ENCODE assay signal across 22 cellular contexts in genomic region chr11:19315511-19315910, GRCh38.
"Had no signal": no experiment of that assay in that cellular context is flagged by ENCODE, and none has a peak within 500 bp of the region (broad histone marks: within the 10 kb centered on the region; RNA-seq: fewer than 3 reads in every experiment).

No MANE protein-coding gene starts in this region.

- H3K36me3 ChIP-seq: colonic mucosa, esophagus squamous epithelium, gastrocnemius medialis, gastroesophageal sphincter, heart right ventricle had no signal

- H3K27me3 ChIP-seq: colonic mucosa, gastrocnemius medialis had no signal

- H3K27ac ChIP-seq: colonic mucosa, coronary artery, dorsolateral prefrontal cortex, epithelial cell of prostate, esophagus squamous epithelium, foreskin keratinocyte, gastrocnemius medialis, gastroesophageal sphincter, heart right ventricle had no signal

- DNase-seq: colonic mucosa; cortex of kidney; dermis blood vessel endothelial cell; dorsolateral prefrontal cortex; effector CD4-positive, alpha-beta T cell; effector CD8-positive, alpha-beta T cell; effector memory CD4-positive, alpha-beta T cell; effector memory CD8-positive, alpha-beta T cell; endodermal cell; erythroblast; esophagus squamous epithelium; foreskin fibroblast; foreskin keratinocyte; foreskin melanocyte; gastrocnemius medialis; glutamatergic neuron; head of caudate nucleus; heart right ventricle had no signal

- H3K9me3 ChIP-seq: colonic mucosa, esophagus squamous epithelium, gastrocnemius medialis, gastroesophageal sphincter, heart right ventricle had no signal

- H3K4me3 ChIP-seq: colonic mucosa, coronary artery, dorsolateral prefrontal cortex, esophagus squamous epithelium, gastrocnemius medialis, gastroesophageal sphincter, heart right ventricle had no signal

- H3K4me1 ChIP-seq: colonic mucosa, foreskin keratinocyte had no signal

- ATAC-seq: effector memory CD8-positive, alpha-beta T cell; esophagus mucosa; foreskin keratinocyte; gastrocnemius medialis; gastroesophageal sphincter; heart right ventricle had no signal
